In genomic region chr1:39190096-39190495, GRCh38 we compare ENCODE assay signal across 16 cellular contexts. TPM values are rescaled to one million over a fixed set of nuclear protein-coding genes. Genes with fewer than 3 reads are reported as not detected.
A peak's percentile ranks its signal among the peaks of the same experiment; 100 is the strongest.
DNase-seq lines count a peak whose midpoint lies in the region; ATAC-seq and TF ChIP-seq lines count a peak whose summit lies in the region.
"Had no signal": no experiment of that assay in that cellular context is flagged by ENCODE, and none has a peak within 500 bp of the region (broad histone marks: within the 10 kb centered on the region; RNA-seq: fewer than 3 reads in every experiment).

No MANE protein-coding gene starts in this region.

- peak overlapping the region; percentile 63 to 85 for H3K4me3 Mint-ChIP-seq in activated T-cell treated with anti-CD3 and anti-CD28 coated beads, Interleukin-2, amount 50 U/mL, for 72 hours
- H3K4me3 Mint-ChIP-seq in activated naive CD8-positive, alpha-beta T cell treated with anti-CD3 and anti-CD28 coated beads for 36 hours, result peak overlapping the region; percentile 1
- no peak overlapping the region for H3K4me3 Mint-ChIP-seq in mesothelial cell of epicardium
- H3K4me3 Mint-ChIP-seq: activated B cell treated with CpG ODN at 0.5 μM for 24 hours had no signal

- DNase-seq in activated T-cell treated with anti-CD3 and anti-CD28 coated beads, Interleukin-2, amount 50 U/mL, for 72 hours, result no peak
- DNase-seq in activated T-cell treated with anti-CD3 and anti-CD28 coated beads, Interleukin-2, amount 50 U/mL, for 48 hours, result no peak
- DNase-seq in activated naive CD8-positive, alpha-beta T cell treated with anti-CD3 and anti-CD28 coated beads for 36 hours, result no peak
- no peak for DNase-seq in mesothelial cell of epicardium (ENCODE audit: low spot score in 2 of 2, unreplicated experiment in 2 of 2)
- no peak for DNase-seq in tibial artery
- DNase-seq in NCI-H510A treated with DMSO at 0.1 percent for 48 hours (lab: John Stamatoyannopoulos, UW), result no peak
- DNase-seq in activated CD4-positive, CD25-positive, alpha-beta regulatory T cell (lab: John Stamatoyannopoulos, UW), result no peak
- no peak for DNase-seq in iPS-NIHi7 (ENCODE audit: extremely low spot score)
- DNase-seq: activated B cell treated with CpG ODN at 0.5 μM for 24 hours; activated effector memory CD4-positive, alpha-beta T cell treated with Interleukin-2 at 50 U/mL for 16 hours; heart left ventricle; left ventricle myocardium superior; NCI-H187 had no signal

- peaks cover 93% of the 10 kb centered on the region for H3K4me1 Mint-ChIP-seq in activated T-cell treated with anti-CD3 and anti-CD28 coated beads, Interleukin-2, amount 50 U/mL, for 72 hours (ENCODE audit: low read depth)
- H3K4me1 Mint-ChIP-seq in activated naive CD8-positive, alpha-beta T cell treated with anti-CD3 and anti-CD28 coated beads for 36 hours, result peaks cover 79% of the 10 kb centered on the region
- peaks cover 48% of the 10 kb centered on the region for H3K4me1 Mint-ChIP-seq in mesothelial cell of epicardium

- no peaks in the 10 kb centered on the region for H3K9me3 ChIP-seq in tibial artery
- H3K9me3 ChIP-seq: heart left ventricle, vagina had no signal

- ATAC-seq in activated T-cell treated with anti-CD3 and anti-CD28 coated beads, Interleukin-2, amount 50 U/mL, for 72 hours (replicated peaks in 1 of 2), result no peak
- ATAC-seq: GM12878, heart left ventricle, left ventricle myocardium superior had no signal

- intact Hi-C loops in tibial artery (cut with DNase I; ENCODE audit: low total_unique reads), result loop anchor here (5.0 to 10.0 kb wide), 3 partner anchors 55 to 215 kb away; no protein-coding TSS in a partner anchor

- peaks cover 0 to 70% (median 37%) of the 10 kb centered on the region in 4 donors for H3K4me1 ChIP-seq in tibial artery
- H3K4me1 ChIP-seq: parathyroid adenoma had no signal

- H3K27ac Mint-ChIP-seq in activated T-cell treated with anti-CD3 and anti-CD28 coated beads, Interleukin-2, amount 50 U/mL, for 72 hours, result peak overlapping the region; percentile 94
- H3K27ac Mint-ChIP-seq in activated naive CD8-positive, alpha-beta T cell treated with anti-CD3 and anti-CD28 coated beads for 36 hours, result peak overlapping the region; percentile 66
- H3K27ac Mint-ChIP-seq in mesothelial cell of epicardium, result peak overlapping the region; percentile 91
- H3K27ac Mint-ChIP-seq: activated B cell treated with CpG ODN at 0.5 μM for 24 hours had no signal

- no peaks in the 10 kb centered on the region for H3K9me3 Mint-ChIP-seq in activated T-cell treated with anti-CD3 and anti-CD28 coated beads, Interleukin-2, amount 50 U/mL, for 72 hours
- peaks cover 2% of the 10 kb centered on the region for H3K9me3 Mint-ChIP-seq in activated naive CD8-positive, alpha-beta T cell treated with anti-CD3 and anti-CD28 coated beads for 36 hours
- no peaks in the 10 kb centered on the region for H3K9me3 Mint-ChIP-seq in mesothelial cell of epicardium
- H3K9me3 Mint-ChIP-seq: activated B cell treated with CpG ODN at 0.5 μM for 24 hours had no signal

- peaks cover 0 to 1% of the 10 kb centered on the region in 2 donors for H3K36me3 Mint-ChIP-seq in activated T-cell treated with anti-CD3 and anti-CD28 coated beads, Interleukin-2, amount 50 U/mL, for 72 hours (ENCODE audit: insufficient read depth in 2 of 2)
- H3K36me3 Mint-ChIP-seq in activated naive CD8-positive, alpha-beta T cell treated with anti-CD3 and anti-CD28 coated beads for 36 hours, result peaks cover 7% of the 10 kb centered on the region
- no peaks in the 10 kb centered on the region for H3K36me3 Mint-ChIP-seq in mesothelial cell of epicardium

- H3K27me3 ChIP-seq in tibial artery, result no peaks in the 10 kb centered on the region
- H3K27me3 ChIP-seq: heart left ventricle, vagina had no signal

- no peaks in the 10 kb centered on the region for H3K36me3 ChIP-seq in tibial artery
- H3K36me3 ChIP-seq: heart left ventricle, vagina had no signal

- no peak overlapping the region for H3K4me3 ChIP-seq in tibial artery
- H3K4me3 ChIP-seq: GM12878, heart left ventricle, vagina had no signal

- H3K27ac ChIP-seq in tibial artery, result peak overlapping the region; percentile 23 to 79
- H3K27ac ChIP-seq: parathyroid adenoma had no signal

- TF ChIP-seq CTCF in mesothelial cell of epicardium (IDR thresholded peaks at IDR 0.05; ENCODE audit: unreplicated experiment) (no peak), tibial artery (IDR thresholded peaks at IDR 0.05) (no peak)

- no peaks in the 10 kb centered on the region for H3K27me3 Mint-ChIP-seq in activated T-cell treated with anti-CD3 and anti-CD28 coated beads, Interleukin-2, amount 50 U/mL, for 72 hours (ENCODE audit: low read depth)
- H3K27me3 Mint-ChIP-seq in activated naive CD8-positive, alpha-beta T cell treated with anti-CD3 and anti-CD28 coated beads for 36 hours, result no peaks in the 10 kb centered on the region
- no peaks in the 10 kb centered on the region for H3K27me3 Mint-ChIP-seq in mesothelial cell of epicardium (ENCODE audit: low read depth)
- H3K27me3 Mint-ChIP-seq: activated B cell treated with CpG ODN at 0.5 μM for 24 hours had no signal

RNA-seq across cellular contexts. Expression of gene MACF1, which starts 14.4 kb away (rescaled TPM):
- 100 to 1,000 TPM; 169 to 292 TPM for total RNA-seq in activated T-cell treated with anti-CD3 and anti-CD28 coated beads, Interleukin-2, amount 50 U/mL, for 72 hours
- total RNA-seq in activated naive CD8-positive, alpha-beta T cell treated with anti-CD3 and anti-CD28 coated beads for 36 hours, result 100 to 1,000 TPM; 114 to 130 TPM
- total RNA-seq in mesothelial cell of epicardium, result 282 to 301 TPM (median 283 TPM) in 3 replicates
